Comparison of ENCODE assay signal across 7 cellular contexts in the genomic region with DNA sequence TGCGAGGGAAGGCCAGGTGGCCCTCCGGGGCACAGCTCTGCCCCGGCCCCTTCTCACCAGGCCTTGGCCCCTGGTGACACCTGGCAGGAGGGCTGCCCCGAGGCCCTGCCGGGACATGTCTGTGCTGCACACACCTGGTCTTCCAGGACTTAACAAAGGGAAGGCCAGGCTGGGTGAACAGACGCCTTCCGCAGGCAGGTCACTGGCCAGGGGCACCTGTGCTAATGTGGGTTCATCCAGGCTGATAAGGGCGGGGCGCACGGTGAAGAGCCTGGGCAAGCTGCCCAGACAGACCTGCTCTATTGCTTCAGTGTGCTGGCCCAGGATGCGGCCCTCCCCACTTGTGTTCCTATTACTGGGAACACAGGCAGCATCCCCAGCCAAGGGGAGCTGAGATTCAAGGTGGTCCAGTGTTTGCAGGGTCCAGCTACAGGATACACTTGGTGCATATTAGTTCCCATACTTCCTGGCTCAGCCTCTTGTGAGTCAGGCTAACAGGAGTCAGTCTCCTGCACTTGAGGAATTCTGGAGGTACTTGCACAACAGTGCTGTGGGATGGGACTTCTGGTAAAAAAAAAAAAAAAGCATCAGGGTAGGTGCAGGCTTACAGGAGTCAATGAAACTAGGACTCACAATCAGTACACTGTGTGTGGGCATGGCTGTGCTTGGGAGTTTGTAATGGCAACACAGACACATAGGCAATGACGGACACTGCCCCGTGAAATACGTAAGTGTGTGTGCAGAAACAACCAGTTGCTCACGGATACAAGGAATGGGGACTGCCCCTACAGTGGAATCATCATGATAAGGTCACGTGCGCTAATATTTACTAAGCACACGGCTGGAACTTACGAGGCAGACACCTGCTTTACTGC.
DNase-seq lines count a peak whose midpoint lies in the region; ATAC-seq and TF ChIP-seq lines count a peak whose summit lies in the region.

No MANE protein-coding gene starts in this region.

- H3K9me3 Mint-ChIP-seq in HFFc6: no peaks in the 10 kb centered on the region

- no peak for TF ChIP-seq CTCF in HFFc6 (IDR thresholded peaks at IDR 0.05)

- no peak overlapping the region for H3K4me3 Mint-ChIP-seq in HFFc6

- no peaks in the 10 kb centered on the region; the same call in 1 of the 2 replicates for H3K4me1 Mint-ChIP-seq in HFFc6 (ENCODE audit: low read depth)

- ATAC-seq in esophagus mucosa: peak; percentile 67
- no peak for ATAC-seq in GM21381 (IDR thresholded peaks at IDR 0.05; ENCODE audit: unreplicated experiment)

- no peaks in the 10 kb centered on the region for H3K36me3 Mint-ChIP-seq in HFFc6 (ENCODE audit: low read depth)

- H3K27ac Mint-ChIP-seq in HFFc6: no peak overlapping the region

- DNase-seq in HFFc6 (peak; percentile 18), NCI-H748 (lab: John Stamatoyannopoulos, UW; ENCODE audit: unreplicated experiment) (peak; percentile 66), renal cortical epithelial cell (ENCODE audit: low read depth) (peak; percentile 76), NCI-H446 (lab: John Stamatoyannopoulos, UW) (no peak), NCI-H2227 (lab: John Stamatoyannopoulos, UW; ENCODE audit: unreplicated experiment) (no peak)

- no peaks in the 10 kb centered on the region; the same call in none of the 2 replicates for H3K27me3 Mint-ChIP-seq in HFFc6 (ENCODE audit: insufficient read depth)

Comparison
In these comparisons a context has a peak if more than half of its experiments do, and no peak if none do; other contexts are left out.
1. DNase-seq: peak in HFFc6 (single experiment), NCI-H748 (single experiment) and renal cortical epithelial cell (single experiment); none in NCI-H446 (0 of 2) and NCI-H2227 (single experiment).